ENCODE assay signal across 8 cellular contexts in genomic region chr3:120450914-120451669, GRCh38. TPM values are rescaled to one million over a fixed set of nuclear protein-coding genes. Genes with fewer than 3 reads are reported as not detected.
A peak's percentile ranks its signal among the peaks of the same experiment; 100 is the strongest.
DNase-seq lines count a peak whose midpoint lies in the region; ATAC-seq and TF ChIP-seq lines count a peak whose summit lies in the region.

TSS of gene FSTL1 (minus strand) at chr3:120450992. CDS start at chr3:120450746, 246 bp downstream.

- H3K9ac ChIP-seq in HUES64 (ENCODE audit: low read depth, low read length) (peak within 1 kb of the TSS; percentile 89), iPS-20b (ENCODE audit: low read depth, low read length) (peak within 1 kb of the TSS; percentile 88)

- peak; percentile 71 for TF ChIP-seq POLR2A in breast epithelium (IDR thresholded peaks at IDR 0.05)
- peak; percentile 31 to 84 for TF ChIP-seq POLR2A in sigmoid colon (IDR thresholded peaks at IDR 0.05)

- TF ChIP-seq CTCF in BJ (IDR thresholded peaks at IDR 0.05; ENCODE audit: insufficient read depth, low read depth, low read length) (no peak), breast epithelium (IDR thresholded peaks at IDR 0.05) (no peak), sigmoid colon (IDR thresholded peaks at IDR 0.05) (no peak)

- H3K9me3 ChIP-seq in HUES64 (ENCODE audit: insufficient read depth, low read depth, low read length), result peaks cover 7% of the 10 kb centered on the region; the same call in 1 of the 2 replicates
- H3K9me3 ChIP-seq in breast epithelium, result no peaks in the 10 kb centered on the region
- H3K9me3 ChIP-seq in iPS-20b (ENCODE audit: insufficient read depth, low read depth, low read length), result no peaks in the 10 kb centered on the region
- H3K9me3 ChIP-seq in sigmoid colon, result no peaks in the 10 kb centered on the region

- H3K36me3 ChIP-seq in BJ (ENCODE audit: control insufficient read depth, insufficient read depth, low read length), result peaks cover 5% of the 10 kb centered on the region
- H3K36me3 ChIP-seq in HUES64 (ENCODE audit: insufficient read depth, low read length), result peaks cover 13% of the 10 kb centered on the region
- H3K36me3 ChIP-seq in breast epithelium, result no peaks in the 10 kb centered on the region
- H3K36me3 ChIP-seq in iPS-20b (ENCODE audit: insufficient read depth, low read depth, low read length), result peaks cover 17% of the 10 kb centered on the region
- no peaks in the 10 kb centered on the region for H3K36me3 ChIP-seq in sigmoid colon

- TF ChIP-seq EP300 in sigmoid colon (IDR thresholded peaks at IDR 0.05), result no peak

- ATAC-seq in HG03039 (IDR thresholded peaks at IDR 0.05; ENCODE audit: unreplicated experiment), result no peak
- ATAC-seq in GM21619 (IDR thresholded peaks at IDR 0.05; ENCODE audit: unreplicated experiment), result no peak

- under 1% methylated on average over 66 of the region's 67 CpGs for WGBS in HUES64
- 21 to 45% methylated on average over 67 of the region's 67 CpGs for WGBS in sigmoid colon, 2 donors

- CTCF ChIA-PET in BJ (lab: Yijun Ruan, JAX), result interaction anchor here (0.6 to 2.2 kb wide), 5 partner anchors 9 to 108 kb away, joined by 3 to 10 read pairs (median 3); no protein-coding TSS in a partner anchor

- peaks cover 37% of the 10 kb centered on the region for H3K4me1 ChIP-seq in HUES64 (ENCODE audit: insufficient read depth, low read length)
- peaks cover 0 to 4% of the 10 kb centered on the region in 2 donors for H3K4me1 ChIP-seq in breast epithelium
- peaks cover 34% of the 10 kb centered on the region for H3K4me1 ChIP-seq in iPS-20b (ENCODE audit: insufficient read depth, low read length)
- H3K4me1 ChIP-seq in sigmoid colon, result peaks cover 0 to 47% (median 43%) of the 10 kb centered on the region in 4 donors

- intact Hi-C loops in breast epithelium (cut with DNase I; ENCODE audit: low total_unique reads) (no loop called here), sigmoid colon (cut with DNase I) (loop anchor here (2.0 to 10.0 kb wide), 3 partner anchors 30 to 104 kb away; no protein-coding TSS in a partner anchor)

- POLR2A ChIA-PET in BJ (lab: Charles Lee), result interaction anchor here (0.5 to 0.9 kb wide), 3 partner anchors 15 to 103 kb away, joined by 3 to 4 read pairs (median 4); no protein-coding TSS in a partner anchor

- no peaks in the 10 kb centered on the region for H3K27me3 ChIP-seq in BJ (ENCODE audit: control insufficient read depth, insufficient read depth, low read length)
- H3K27me3 ChIP-seq in HUES64 (ENCODE audit: insufficient read depth, low read length), result no peaks in the 10 kb centered on the region
- H3K27me3 ChIP-seq in breast epithelium, result peaks cover 0 to 2% of the 10 kb centered on the region in 2 donors
- H3K27me3 ChIP-seq in iPS-20b (ENCODE audit: insufficient read depth, low read length), result peaks cover 6% of the 10 kb centered on the region; the same call in 1 of the 2 replicates
- no peaks in the 10 kb centered on the region for H3K27me3 ChIP-seq in sigmoid colon

- peak within 1 kb of the TSS; percentile 74 for H3K27ac ChIP-seq in HUES64 (ENCODE audit: low read depth, low read length)
- H3K27ac ChIP-seq in breast epithelium, result peak within 1 kb of the TSS; percentile 91 to 92
- peak within 1 kb of the TSS; percentile 23 for H3K27ac ChIP-seq in iPS-20b (ENCODE audit: low read length)
- H3K27ac ChIP-seq in sigmoid colon, result peak within 1 kb of the TSS; percentile 96 to 98 (median 98)

- DNase-seq in BJ (ENCODE audit: low read depth) (no peak), breast epithelium (ENCODE audit: low spot score in 2 of 2) (peak; percentile 45 to 57), sigmoid colon (peak; percentile 91), dedifferentiated amniotic fluid mesenchymal stem cell (ENCODE audit: extremely low spot score) (no peak)

- peak within 1 kb of the TSS; percentile 94 for H3K4me3 ChIP-seq in BJ (ENCODE audit: low read depth, low read length)
- H3K4me3 ChIP-seq in HUES64 (ENCODE audit: low read length), result peak within 1 kb of the TSS; percentile 81
- H3K4me3 ChIP-seq in breast epithelium, result peak within 1 kb of the TSS; percentile 73 to 86 (median 78)
- peak within 1 kb of the TSS; percentile 92 for H3K4me3 ChIP-seq in iPS-20b (ENCODE audit: low read length)
- H3K4me3 ChIP-seq in sigmoid colon, result peak within 1 kb of the TSS; percentile 85 to 94 (median 89)

RNA-seq across cellular contexts. Expression of gene FSTL1, which starts in this region (rescaled TPM):
- polyA plus RNA-seq in BJ (2011; rRNA removed), result 3,514 and 4,020 TPM in 2 replicates
- 1,152 and 1,696 TPM in 2 replicates for polyA minus RNA-seq in BJ (2011; rRNA and poly(A)+ RNA removed)
- 142 TPM for polyA plus RNA-seq in HUES64 (2013, experiment 1 of 2)
- 186 TPM for polyA plus RNA-seq in HUES64 (2013, experiment 2 of 2)
- 1,000 to 10,000 TPM in 1 of 3 donors, 100 to 1,000 TPM in 2; 225 to 1,263 (median 355) TPM for total RNA-seq in breast epithelium
- 100 to 1,000 TPM; 266 to 653 (median 320) TPM for total RNA-seq in sigmoid colon
- polyA plus RNA-seq in sigmoid colon, result 10 to 100 TPM in 2 of 3 donors, 1 to 10 TPM in 1; 8.1 to 56.2 (median 24.6) TPM

Comparison
In these comparisons a context has a peak if more than half of its experiments do, and no peak if none do; other contexts are left out.
1. RNA of gene FSTL1 (polyA plus RNA-seq): 3,514 to 4,020 TPM in BJ; 8.1 to 56.2 TPM in sigmoid colon; every median in the first group is over 10 times any median in the second.
2. DNase-seq: peak in breast epithelium (2 of 2) and sigmoid colon (single experiment); none in BJ (single experiment) and dedifferentiated amniotic fluid mesenchymal stem cell (single experiment).
3. H3K27ac ChIP-seq: peak in every context shown above with its lines; median percentile 98 in sigmoid colon; 92 in breast epithelium; 74 in HUES64; 23 in iPS-20b.
4. Peak in every context shown above with its lines, with median percentiles within 50 percentile points of each other: H3K4me3 ChIP-seq.